In genomic region chr17:74873874-74874614, GRCh38 we compare ENCODE assay signal across 8 cellular contexts. TPM values are rescaled to one million over a fixed set of nuclear protein-coding genes. Genes with fewer than 3 reads are reported as not detected.
A peak's percentile ranks its signal among the peaks of the same experiment; 100 is the strongest.
DNase-seq lines count a peak whose midpoint lies in the region; ATAC-seq and TF ChIP-seq lines count a peak whose summit lies in the region.

No MANE protein-coding gene starts in this region.

- H3K9ac ChIP-seq in HCT116 (ENCODE audit: low read length), result peak overlapping the region; percentile 90
- peak overlapping the region; percentile 76 for H3K9ac ChIP-seq in iPS-15b (ENCODE audit: low read depth, low read length)
- peak overlapping the region; percentile 73 to 94 (median 84) for H3K9ac ChIP-seq in subcutaneous abdominal adipose tissue (ENCODE audit: low read length in 5 of 5)

- H3K4me1 ChIP-seq in HCT116 (ENCODE audit: control insufficient read depth in 1 of 2, insufficient read depth in 2 of 2, low read length in 2 of 2) (peaks cover 14 to 51% of the 10 kb centered on the region in 2 experiments), iPS-15b (ENCODE audit: control insufficient read depth, insufficient read depth, low read length) (peaks cover 3% of the 10 kb centered on the region), subcutaneous abdominal adipose tissue (ENCODE audit: control insufficient read depth in 5 of 5, insufficient read depth in 5 of 5, low read length in 5 of 5) (peaks cover 5 to 24% (median 22%) of the 10 kb centered on the region in 5 donors)

- no peaks in the 10 kb centered on the region for H4K20me1 ChIP-seq in HCT116 (ENCODE audit: insufficient read depth)

- TF ChIP-seq CTCF in AG04449 (IDR thresholded peaks at IDR 0.05; ENCODE audit: insufficient read depth, low read length, missing control alignments), result no peak
- TF ChIP-seq CTCF in HCT116 (IDR thresholded peaks at IDR 0.05 in 2 of 3, conservative IDR thresholded peaks at IDR 0.05 in 1 of 3; ENCODE audit: borderline replicate concordance in 1 of 3, insufficient read depth in 1 of 3, low read depth in 2 of 3, low read length in 2 of 3), result no peak
- TF ChIP-seq CTCF in WTC11 (IDR thresholded peaks at IDR 0.05), result no peak

- H3K9me3 Mint-ChIP-seq in WTC11, result no peaks in the 10 kb centered on the region

- peak overlapping the region; percentile 99 for H3K4me2 ChIP-seq in HCT116 (ENCODE audit: low read length)

- no peaks in the 10 kb centered on the region for H3K9me3 ChIP-seq in HCT116 (ENCODE audit: control insufficient read depth in 1 of 2, insufficient read depth in 1 of 2, low read depth in 1 of 2, low read length in 2 of 2)
- no peaks in the 10 kb centered on the region for H3K9me3 ChIP-seq in iPS-15b (ENCODE audit: control insufficient read depth, insufficient read depth, low read length)
- no peaks in the 10 kb centered on the region for H3K9me3 ChIP-seq in subcutaneous abdominal adipose tissue (ENCODE audit: control insufficient read depth in 5 of 5, low read length in 5 of 5)

- H3K27ac ChIP-seq in HCT116 (ENCODE audit: low read depth, low read length) (peak overlapping the region; percentile 77), subcutaneous abdominal adipose tissue (ENCODE audit: low read depth, low read length) (peak overlapping the region; percentile 89)

- CTCF ChIA-PET in AG04449 (lab: Yijun Ruan, JAX) (interaction anchor here (0.6 to 5.6 kb wide), 8 partner anchors 9 to 129 kb away, joined by 3 to 37 read pairs (median 6); no protein-coding TSS in a partner anchor), HCT116 (lab: Charles Lee) (interaction anchor here (1.0 to 3.1 kb wide), 6 partner anchors 11 to 217 kb away, joined by 3 to 40 read pairs (median 8); partner anchors contain the start of gene OTOP2), WTC11 (lab: Charles Lee) (interaction anchor here (1.1 to 3.3 kb wide), 17 partner anchors 8 to 180 kb away, joined by 3 to 87 read pairs (median 7); partner anchors contain the start of genes GRIN2C, NAT9, OTOP2 and OTOP3)

- POLR2A ChIA-PET in AG04449 (lab: Yijun Ruan, JAX), result interaction anchor here (0.7 kb wide), 1 partner anchor 114 kb away, joined by 6 read pairs; the partner anchor contains the start of gene CDR2L
- POLR2A ChIA-PET in HCT116 (lab: Charles Lee), result interaction anchor here (0.6 to 2.3 kb wide), 18 partner anchors 11 to 307 kb away, joined by 3 to 23 read pairs (median 7); partner anchors contain the start of genes FADS6, GRIN2C and JPT1
- POLR2A ChIA-PET in WTC11 (lab: Charles Lee), result interaction anchor here (0.5 to 2.1 kb wide), 9 partner anchors 8 to 839 kb away, joined by 3 to 9 read pairs (median 4); partner anchors contain the start of genes HID1 and NAT9

- peak; percentile 47 for TF ChIP-seq POLR2A in HCT116 (IDR thresholded peaks at IDR 0.05; ENCODE audit: borderline replicate concordance, extremely low read depth, insufficient read depth, insufficient read length)

- RAD21 ChIA-PET in HCT116 (lab: Charles Lee; ENCODE audit: low non-redundant PET in 1 of 2, low total read pairs in 2 of 2, uncharacterized antibody in 2 of 2, unreplicated experiment in 2 of 2), result interaction anchor here (1.2 to 2.3 kb wide), 2 partner anchors 31 to 87 kb away, joined by 3 to 11 read pairs; no protein-coding TSS in a partner anchor

- H3K36me3 Mint-ChIP-seq in WTC11, result peaks cover 15% of the 10 kb centered on the region

- H3K4me3 Mint-ChIP-seq in WTC11, result peak overlapping the region; percentile 81

- intact Hi-C loops in HCT116 (cut with micrococcal nuclease), result loop anchor here (5.0 kb wide), 3 partner anchors 83 to 158 kb away; partner anchors contain the start of gene NAT9

- no peak for TF ChIP-seq RAD21 in HCT116 (IDR thresholded peaks at IDR 0.05; ENCODE audit: low read depth)

- H2AFZ ChIP-seq in HCT116 (ENCODE audit: low read depth, low read length, poor library complexity, severe bottlenecking), result no peak overlapping the region

- H3K4me3 ChIP-seq in AG04449 (ENCODE audit: low read depth, low read length) (peak overlapping the region; percentile 83), HCT116 (replicated peaks in 1 of 2; ENCODE audit: low read depth in 1 of 2, low read length in 2 of 2) (peak overlapping the region; percentile 87 to 96), iPS-15b (ENCODE audit: low read depth, low read length) (peak overlapping the region; percentile 77), subcutaneous abdominal adipose tissue (ENCODE audit: low read depth in 1 of 5, low read length in 5 of 5) (peak overlapping the region; percentile 74 to 90 (median 81))

- DNase-seq in AG04449 (ENCODE audit: low read depth, low spot score) (no peak), HCT116 (ENCODE audit: low read depth, low spot score) (peak; percentile 71), WTC11 (ENCODE audit: low spot score) (no peak)

- H3K27ac Mint-ChIP-seq in WTC11, result peak overlapping the region; percentile 98

- no peaks in the 10 kb centered on the region for H3K9me2 ChIP-seq in HCT116 (ENCODE audit: insufficient read depth)

- H3K27me3 ChIP-seq in HCT116 (ENCODE audit: insufficient read depth, low read length) (no peaks in the 10 kb centered on the region), iPS-15b (ENCODE audit: control insufficient read depth, insufficient read depth, low read length) (peaks cover 6% of the 10 kb centered on the region), subcutaneous abdominal adipose tissue (ENCODE audit: control insufficient read depth in 5 of 5, insufficient read depth in 4 of 5, low read length in 5 of 5) (peaks cover 5 to 10% (median 7%) of the 10 kb centered on the region in 5 donors)

- ATAC-seq in HCT116 (peak; percentile 46), WTC11 (no peak), GM19467 (IDR thresholded peaks at IDR 0.05; ENCODE audit: unreplicated experiment) (no peak), GM21576 (IDR thresholded peaks at IDR 0.05; ENCODE audit: unreplicated experiment) (no peak), HG03460 (IDR thresholded peaks at IDR 0.05; ENCODE audit: unreplicated experiment) (no peak)

- H3K4me1 Mint-ChIP-seq in WTC11, result peaks cover 22% of the 10 kb centered on the region

- H3K27me3 Mint-ChIP-seq in WTC11 (ENCODE audit: low read depth), result peaks cover 8% of the 10 kb centered on the region

- peaks cover 12% of the 10 kb centered on the region for H3K79me2 ChIP-seq in HCT116 (ENCODE audit: insufficient read depth, low read length)

- H3K36me3 ChIP-seq in HCT116 (ENCODE audit: control insufficient read depth in 1 of 2, insufficient read depth in 2 of 2, low read length in 2 of 2), result no peaks in the 10 kb centered on the region
- peaks cover 4% of the 10 kb centered on the region for H3K36me3 ChIP-seq in iPS-15b (ENCODE audit: control insufficient read depth, insufficient read depth, low read length)
- no peaks in the 10 kb centered on the region for H3K36me3 ChIP-seq in subcutaneous abdominal adipose tissue (ENCODE audit: control insufficient read depth in 5 of 5, insufficient read depth in 5 of 5, low read length in 5 of 5)

- no TSS peak for BruUV-seq in HCT116 (replicated peaks; lab: Mats Ljungman, UMichigan)

TF ChIP-seq in HCT116, 20 proteins besides CTCF, POLR2A, EP300 and RAD21:
- peak; percentile 66; the same call in 1 of the 2 replicates for TF ChIP-seq POLR2AphosphoS5 (IDR thresholded peaks at IDR 0.05; ENCODE audit: low read depth, low read length)
- TF ChIP-seq YY1 (IDR thresholded peaks at IDR 0.05; ENCODE audit: extremely low read depth, insufficient replicate concordance, low read depth, low read length), result peak; percentile 63
- TF ChIP-seq SIN3A (IDR thresholded peaks at IDR 0.05; ENCODE audit: low read depth), result no peak
- 0 out of 2 replicates have a peak, but pooled peaks have one; percentile 7 for TF ChIP-seq SP1 (IDR thresholded peaks at IDR 0.05; ENCODE audit: low read depth)

TF ChIP-seq in WTC11, 78 proteins besides CTCF, POLR2A, EP300 and RAD21:
- no peak for TF ChIP-seq ZNF416 (CRISPR knock-in tag; IDR thresholded peaks at IDR 0.05)

RNA-seq across cellular contexts. Expression of gene FDXR, which starts 1.2 kb away (rescaled TPM):
- total RNA-seq in HCT116 (2021; ENCODE audit: unreplicated experiment) (98.8 TPM), WTC11 (2021) (46.5 to 52.8 TPM (median 49.7 TPM) in 3 replicates)
- polyA plus RNA-seq in HCT116 (2012), result 82.6 and 86.1 TPM in 2 replicates

RNA-seq across cellular contexts. Expression of gene GRIN2C, which starts 14.4 kb away (rescaled TPM):
- 2.2 TPM for total RNA-seq in HCT116 (2021; ENCODE audit: unreplicated experiment)
- 1.0 and 1.1 TPM in 2 replicates for polyA plus RNA-seq in HCT116 (2012)
- 0.14 to 0.31 TPM (median 0.23 TPM) in 3 replicates for total RNA-seq in WTC11 (2021)

RNA-seq across cellular contexts. Expression of gene FADS6, which starts 19.4 kb away (rescaled TPM):
- total RNA-seq in HCT116 (2021; ENCODE audit: unreplicated experiment) (not detected), WTC11 (2021) (1.1 to 2.2 TPM (median 1.2 TPM) in 3 replicates)
- not detected in 2 replicates for polyA plus RNA-seq in HCT116 (2012)

RNA-seq across cellular contexts. Expression of gene USH1G, which starts 49.0 kb away (rescaled TPM):
- total RNA-seq in HCT116 (2021; ENCODE audit: unreplicated experiment), result 3.1 TPM
- polyA plus RNA-seq in HCT116 (2012), result 2.2 and 2.4 TPM in 2 replicates
- 1.9 to 2.9 TPM (median 2.6 TPM) in 3 replicates for total RNA-seq in WTC11 (2021)

RNA-seq across cellular contexts. Expression of gene OTOP2, which starts 50.0 kb away (rescaled TPM):
- total RNA-seq in HCT116 (2021; ENCODE audit: unreplicated experiment) (not detected), WTC11 (2021) (not detected in 3 replicates)
- polyA plus RNA-seq in HCT116 (2012), result 0.04 and 0.07 TPM in 2 replicates
